ENCODE assay signal across 9 cellular contexts in the genomic region with DNA sequence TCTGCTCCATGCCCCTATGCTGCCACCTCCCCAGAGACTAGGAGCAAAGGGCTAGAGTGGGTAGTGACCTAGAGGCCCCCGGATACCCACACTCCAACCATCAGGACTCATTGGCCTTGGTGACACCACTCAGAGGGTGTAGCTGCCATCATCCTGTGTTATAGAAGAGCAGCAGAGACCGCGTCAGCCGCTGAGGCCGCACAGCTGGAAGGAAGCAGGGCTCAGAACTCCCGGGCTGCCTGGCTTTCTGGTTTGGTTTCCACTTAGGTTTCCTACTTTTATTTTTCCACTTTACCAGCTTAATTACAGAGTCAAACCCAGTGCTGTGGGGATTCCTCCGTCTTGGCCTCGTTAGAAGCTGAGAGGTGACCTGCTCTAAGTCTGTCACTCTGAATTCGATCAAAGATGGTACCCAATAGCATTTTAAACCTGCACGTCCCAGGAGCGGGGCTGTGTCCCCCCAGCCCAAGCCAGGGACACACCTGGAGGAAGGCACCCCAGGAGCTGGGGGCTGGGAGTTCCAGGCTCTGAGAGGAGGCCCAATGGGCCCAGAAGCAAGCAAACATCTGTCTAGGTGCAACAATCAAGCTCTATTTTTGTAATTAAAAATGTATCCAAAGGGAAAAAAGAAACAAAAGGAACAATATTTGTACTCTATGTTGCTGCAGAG. TPM values are rescaled to one million over a fixed set of nuclear protein-coding genes. Genes with fewer than 3 reads are reported as not detected.
DNase-seq lines count a peak whose midpoint lies in the region; ATAC-seq and TF ChIP-seq lines count a peak whose summit lies in the region.
"Had no signal": no experiment of that assay in that cellular context is flagged by ENCODE, and none has a peak within 500 bp of the region (broad histone marks: within the 10 kb centered on the region; RNA-seq: fewer than 3 reads in every experiment).

No MANE protein-coding gene starts in this region.

- no peaks in the 10 kb centered on the region for H3K9me3 ChIP-seq in BLaER1 treated with 17β-estradiol and CSF1 and Interleukin-3, amounts not matched to agents 10 nM and 100 nM (replicated peaks in 1 of 11)
- H3K9me3 ChIP-seq in CD4-positive, alpha-beta memory T cell (ENCODE audit: control insufficient read depth in 1 of 2, low read length in 2 of 2), result no peaks in the 10 kb centered on the region

- peak overlapping the region in 6 of 8 donors; percentile 45 to 87 (median 62) for H3K4me3 Mint-ChIP-seq in CD4-positive, alpha-beta memory T cell
- peak overlapping the region in 3 of 5 experiments; percentile 58 to 73 (median 73) for H3K4me3 Mint-ChIP-seq in brain
- peak overlapping the region; percentile 81 for H3K4me3 Mint-ChIP-seq in neural crest cell

- peak overlapping the region; percentile 40 to 97 (median 92); a peak in 21 of 22 replicates for H3K4me2 ChIP-seq in BLaER1 treated with 17β-estradiol and CSF1 and Interleukin-3, amounts not matched to agents 10 nM and 100 nM

- DNase-seq in CD4-positive, alpha-beta memory T cell, result peak in 1 of 5 donors; percentile 10
- DNase-seq in neural crest cell (ENCODE audit: low read depth, low spot score), result no peak
- DNase-seq in SIG-M5 treated with dmso at 0.1 percent for 504 hours (lab: John Stamatoyannopoulos, UW; ENCODE audit: unreplicated experiment), result no peak

- H3K36me3 Mint-ChIP-seq in CD4-positive, alpha-beta memory T cell, result peaks cover 0 to 1% of the 10 kb centered on the region in 2 donors
- H3K36me3 Mint-ChIP-seq in brain (peaks cover 6% of the 10 kb centered on the region), neural crest cell (ENCODE audit: low read depth) (no peaks in the 10 kb centered on the region)
- H3K36me3 Mint-ChIP-seq: stimulated activated naive B cell treated with anti-CD40 and anti-IgM and Interleukin-4, amounts not matched to agents 10 μg/mL and 1 μg/mL and 100 μg/mL, for 72 hours had no signal

- no peak for TF ChIP-seq CTCF in brain (conservative IDR thresholded peaks at IDR 0.05)
- no peak for TF ChIP-seq CTCF in neural crest cell (conservative IDR thresholded peaks at IDR 0.05)

- ATAC-seq in GM21447 (IDR thresholded peaks at IDR 0.05; ENCODE audit: unreplicated experiment), result no peak
- ATAC-seq in GM21723 (IDR thresholded peaks at IDR 0.05; ENCODE audit: unreplicated experiment), result no peak

- peaks cover 60 to 82% (median 77%) of the 10 kb centered on the region in 10 experiments for H3K4me1 ChIP-seq in BLaER1 treated with 17β-estradiol and CSF1 and Interleukin-3, amounts not matched to agents 10 nM and 100 nM
- H3K4me1 ChIP-seq in CD4-positive, alpha-beta memory T cell (ENCODE audit: insufficient read depth, low read length), result peaks cover 35% of the 10 kb centered on the region

- POLR2A ChIA-PET in CD4-positive, alpha-beta memory T cell (lab: Charles Lee; ENCODE audit: partially characterized antibody), result interaction anchor here (0.6 to 2.7 kb wide), 12 partner anchors 9 to 487 kb away, joined by 3 to 17 read pairs (median 3); a partner anchor contains a TSS

- no peak overlapping the region for H3K4me3 ChIP-seq in BLaER1 treated with 17β-estradiol and CSF1 and Interleukin-3, amounts not matched to agents 10 nM and 100 nM
- no peak overlapping the region for H3K4me3 ChIP-seq in CD4-positive, alpha-beta memory T cell (ENCODE audit: low read length in 2 of 2)

- peaks cover 7 to 29% (median 27%) of the 10 kb centered on the region in 11 experiments for H3K27me3 ChIP-seq in BLaER1 treated with 17β-estradiol and CSF1 and Interleukin-3, amounts not matched to agents 10 nM and 100 nM
- H3K27me3 ChIP-seq in CD4-positive, alpha-beta memory T cell (ENCODE audit: insufficient read depth, low read length), result no peaks in the 10 kb centered on the region

- H3K9ac ChIP-seq in BLaER1 treated with 17β-estradiol and CSF1 and Interleukin-3, amounts not matched to agents 10 nM and 100 nM, result peak overlapping the region in 2 of 11 experiments; percentile 12 to 18; a peak in 2 of 22 replicates

- no peaks in the 10 kb centered on the region for H3K36me3 ChIP-seq in BLaER1 treated with 17β-estradiol and CSF1 and Interleukin-3, amounts not matched to agents 10 nM and 100 nM
- H3K36me3 ChIP-seq in CD4-positive, alpha-beta memory T cell (ENCODE audit: insufficient read depth, low read length), result no peaks in the 10 kb centered on the region

- peaks cover 3 to 41% (median 27%) of the 10 kb centered on the region in 4 donors for H3K4me1 Mint-ChIP-seq in CD4-positive, alpha-beta memory T cell
- H3K4me1 Mint-ChIP-seq in brain (peaks cover 40% of the 10 kb centered on the region), neural crest cell (peaks cover 31% of the 10 kb centered on the region)

- no peak overlapping the region for H3K27ac ChIP-seq in BLaER1 treated with 17β-estradiol and CSF1 and Interleukin-3, amounts not matched to agents 10 nM and 100 nM
- H3K27ac ChIP-seq in CD4-positive, alpha-beta memory T cell (ENCODE audit: low read depth, low read length), result no peak overlapping the region
- H3K27ac ChIP-seq: foreskin keratinocyte had no signal

- peaks cover 2 to 40% (median 11%) of the 10 kb centered on the region in 11 experiments; a peak in 13 of 22 replicates for H4K20me1 ChIP-seq in BLaER1 treated with 17β-estradiol and CSF1 and Interleukin-3, amounts not matched to agents 10 nM and 100 nM

- CTCF ChIA-PET in CD4-positive, alpha-beta memory T cell (lab: Charles Lee; ENCODE audit: partially characterized antibody), result interaction anchor here (1.0 to 12.7 kb wide), 20 partner anchors 10 to 582 kb away, joined by 3 to 303 read pairs (median 6); a partner anchor contains a TSS

- intact Hi-C loops in CD4-positive, alpha-beta memory T cell (cut with micrococcal nuclease), result loop anchor here (1.0 to 5.0 kb wide), 5 partner anchors 105 to 585 kb away; a partner anchor contains a TSS

- H3K9me3 Mint-ChIP-seq in CD4-positive, alpha-beta memory T cell, result peaks cover 0 to 1% (median 0%) of the 10 kb centered on the region in 8 donors
- H3K9me3 Mint-ChIP-seq in brain, result peaks cover 0 to 3% (median 0%) of the 10 kb centered on the region in 5 experiments
- no peaks in the 10 kb centered on the region for H3K9me3 Mint-ChIP-seq in neural crest cell
- H3K9me3 Mint-ChIP-seq: stimulated activated naive B cell treated with anti-CD40 and anti-IgM and Interleukin-4, amounts not matched to agents 10 μg/mL and 1 μg/mL and 100 μg/mL, for 72 hours had no signal

- H3K27ac Mint-ChIP-seq in CD4-positive, alpha-beta memory T cell, result peak overlapping the region in 6 of 7 donors; percentile 25 to 89 (median 78)
- H3K27ac Mint-ChIP-seq in brain (peak overlapping the region in 3 of 5 experiments; percentile 57 to 87 (median 83)), neural crest cell (ENCODE audit: unreplicated experiment) (no peak overlapping the region)

- no peaks in the 10 kb centered on the region for H3K27me3 Mint-ChIP-seq in CD4-positive, alpha-beta memory T cell
- H3K27me3 Mint-ChIP-seq in brain (peaks cover 21% of the 10 kb centered on the region), neural crest cell (ENCODE audit: low read depth) (peaks cover 10% of the 10 kb centered on the region)

RNA-seq across cellular contexts. Expression of a gene that starts 2.1 kb away (rescaled TPM):
- 1 to 10 TPM; 4.9 to 6.1 TPM for total RNA-seq in CD4-positive, alpha-beta memory T cell
- polyA plus RNA-seq in CD4-positive, alpha-beta memory T cell, result under 1 TPM; 0.10 to 0.73 TPM
- polyA plus RNA-seq in brain (ENCODE audit: insufficient read depth, low read depth, low replicate concordance), result 323 TPM
- total RNA-seq in neural crest cell, result 78.3 and 80.0 TPM in 2 replicates

RNA-seq across cellular contexts. Expression of a gene that starts 41.6 kb away (rescaled TPM):
- 1 to 10 TPM; 1.1 TPM for total RNA-seq in CD4-positive, alpha-beta memory T cell
- polyA plus RNA-seq in CD4-positive, alpha-beta memory T cell, result 1 to 10 TPM in 1 of 2 donors, under 1 TPM in 1; 0.58 to 1.9 TPM
- 10.6 TPM for polyA plus RNA-seq in brain (ENCODE audit: insufficient read depth, low read depth, low replicate concordance)
- total RNA-seq in neural crest cell, result 1.1 and 1.6 TPM in 2 replicates

Comparison
In these comparisons a context has a peak if more than half of its experiments do, and no peak if none do; other contexts are left out.
1. RNA of a gene that starts 2.1 kb away (total RNA-seq): 78.3 to 80.0 TPM in neural crest cell; 4.9 to 6.1 TPM in CD4-positive, alpha-beta memory T cell; every median in the first group is over 10 times any median in the second.
2. Peak in every context shown above with its lines, with median percentiles within 50 percentile points of each other: H3K4me3 Mint-ChIP-seq.